In the genomic region with DNA sequence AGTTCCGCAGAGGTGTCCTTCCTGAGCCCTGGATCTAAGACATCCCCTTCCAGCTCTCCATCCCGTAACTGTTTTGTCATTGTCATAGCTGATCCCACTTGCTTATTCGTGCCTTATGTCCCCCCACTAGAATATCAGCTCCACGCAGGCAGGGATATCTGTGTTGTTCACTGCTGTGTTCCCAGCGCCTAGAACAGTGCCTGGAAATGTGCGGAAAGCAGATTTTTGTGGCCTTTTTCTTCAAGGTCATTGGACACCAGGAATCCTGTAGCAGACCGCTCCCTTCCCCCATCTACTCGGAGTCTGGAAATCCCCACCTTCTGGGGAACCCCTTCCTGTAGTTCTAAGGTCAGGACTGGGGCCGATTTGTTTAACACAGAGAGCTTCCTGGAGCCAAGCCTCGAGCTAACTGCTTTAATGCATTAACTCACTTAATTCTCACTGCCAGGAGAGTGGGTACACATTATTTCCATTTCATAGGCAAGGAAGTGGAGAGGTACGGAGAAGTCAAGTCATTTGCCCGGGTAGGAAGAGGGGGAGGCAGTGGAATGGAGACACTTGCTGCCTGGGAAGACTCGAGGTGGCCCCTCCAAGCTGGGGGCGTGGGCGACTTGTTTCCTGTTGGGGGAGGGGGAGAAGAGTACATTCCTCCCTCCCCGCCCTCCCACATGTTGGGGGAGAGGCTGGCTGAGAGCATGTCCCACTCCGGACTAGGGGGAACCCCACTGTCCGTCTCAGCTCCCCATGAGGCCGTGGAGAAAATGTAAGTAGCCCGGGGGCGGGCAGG, we compare ENCODE assay signal across 8 cellular contexts. TPM values are rescaled to one million over a fixed set of nuclear protein-coding genes. Genes with fewer than 3 reads are reported as not detected.
DNase-seq lines count a peak whose midpoint lies in the region; ATAC-seq and TF ChIP-seq lines count a peak whose summit lies in the region.

No MANE protein-coding gene starts in this region.

- peaks cover 23% of the 10 kb centered on the region for H4K20me1 ChIP-seq in DOHH2 (ENCODE audit: control insufficient read depth, insufficient read depth, low read depth, low read length)

- peak overlapping the region; percentile 96 for H2BK15ac ChIP-seq in mesendoderm (replicated peaks; ENCODE audit: low read depth)

- H3K4me1 Mint-ChIP-seq in MCF 10A (ENCODE audit: insufficient read depth, unreplicated experiment) = peaks cover 8% of the 10 kb centered on the region

- H2BK5ac ChIP-seq in mesendoderm (ENCODE audit: low read length) = peak overlapping the region; percentile 4

- H3K4me3 ChIP-seq in DOHH2 (ENCODE audit: low read length) (peak overlapping the region; percentile 91), mesendoderm (ENCODE audit: low read length) (peak overlapping the region; percentile 18)

- peak in 3 of 5 donors; percentile 32 to 48 (median 38) for DNase-seq in T-helper 1 cell
- no peak for DNase-seq in MCF 10A (ENCODE audit: unreplicated experiment)
- DNase-seq in mesendoderm = peak; percentile 92
- DNase-seq in stimulated activated CD8-positive, alpha-beta memory T cell treated with anti-CD3 and anti-CD28 coated beads, Interleukin-7, amount 100 ng/mL, for 24 hours (ENCODE audit: low read depth) = peak; percentile 46
- DNase-seq in COR-L47 (lab: John Stamatoyannopoulos, UW) = no peak

- peak overlapping the region; percentile 21 for H4K5ac ChIP-seq in mesendoderm (ENCODE audit: low read length)

- H3K56ac ChIP-seq in mesendoderm (ENCODE audit: low read length) = peak overlapping the region; percentile 92

- H3K36me3 Mint-ChIP-seq in MCF 10A (ENCODE audit: insufficient read depth, unreplicated experiment) = peaks cover 11% of the 10 kb centered on the region

- H3K36me3 ChIP-seq in DOHH2 (ENCODE audit: control insufficient read depth, low read length) (peaks cover 8% of the 10 kb centered on the region; the same call in 1 of the 2 replicates), mesendoderm (ENCODE audit: control insufficient read depth, insufficient read depth, low read length) (no peaks in the 10 kb centered on the region)

- no peaks in the 10 kb centered on the region for H3K9me3 Mint-ChIP-seq in MCF 10A (ENCODE audit: unreplicated experiment)

- H3K23ac ChIP-seq in mesendoderm (ENCODE audit: low read length) = no peak overlapping the region

- no peaks in the 10 kb centered on the region for H3K9me2 ChIP-seq in DOHH2 (replicated peaks; ENCODE audit: control insufficient read depth, low read length)

- WGBS in mesendoderm (ENCODE audit: extremely low coverage, insufficient coverage, low lambda C conversion rate) = no CpG with 5 or more reads among the region's 21 CpGs

- no peaks in the 10 kb centered on the region for H3K9me3 ChIP-seq in DOHH2 (ENCODE audit: control insufficient read depth, insufficient read depth, low read length)

- H2BK120ac ChIP-seq in mesendoderm (ENCODE audit: low read depth, low read length) = peak overlapping the region; percentile 100

- peak; percentile 5 for ATAC-seq in HG02678 (IDR thresholded peaks at IDR 0.05; ENCODE audit: unreplicated experiment)
- no peak for ATAC-seq in GM19463 (IDR thresholded peaks at IDR 0.05; ENCODE audit: unreplicated experiment)

- H3F3A ChIP-seq in DOHH2 (ENCODE audit: control insufficient read depth, insufficient read depth) = peaks cover 13% of the 10 kb centered on the region; the same call in 1 of the 2 replicates

- peak overlapping the region; percentile 100 for H3K4ac ChIP-seq in mesendoderm (ENCODE audit: low read depth, low read length)

- H3K27ac ChIP-seq in DOHH2 (ENCODE audit: low read depth, low read length) = peak overlapping the region; percentile 87
- peak overlapping the region; percentile 96 for H3K27ac ChIP-seq in mesendoderm (ENCODE audit: low read depth, low read length)

- H3K27ac Mint-ChIP-seq in MCF 10A (ENCODE audit: low read depth, unreplicated experiment) = peak overlapping the region; percentile 13

- peaks cover 10% of the 10 kb centered on the region for H3K79me1 ChIP-seq in mesendoderm (ENCODE audit: low read length)

- H3K79me2 ChIP-seq in DOHH2 (ENCODE audit: control insufficient read depth, low read length) (peaks cover 36% of the 10 kb centered on the region), mesendoderm (ENCODE audit: control insufficient read depth, insufficient read depth, low read length) (peaks cover 35% of the 10 kb centered on the region)

- CTCF ChIA-PET in MCF 10A (lab: Yijun Ruan, JAX) = interaction anchor here (0.6 to 1.5 kb wide), 4 partner anchors 47 to 510 kb away, joined by 3 to 9 read pairs (median 4); no protein-coding TSS in a partner anchor

- POLR2A ChIA-PET in MCF 10A (lab: Yijun Ruan, JAX) = interaction anchor here (0.8 to 1.2 kb wide), 2 partner anchors 8 to 1272 kb away, joined by 3 read pairs; no protein-coding TSS in a partner anchor

- no peak overlapping the region for H4K8ac ChIP-seq in mesendoderm (ENCODE audit: low read depth, low read length)

- H3K18ac ChIP-seq in mesendoderm (ENCODE audit: low read length) = peak overlapping the region; percentile 99

- TF ChIP-seq CTCF in DOHH2 (IDR thresholded peaks at IDR 0.05; ENCODE audit: low read depth, low read length, poor library complexity, severe bottlenecking) = no peak
- TF ChIP-seq CTCF in MCF 10A (IDR thresholded peaks at IDR 0.05; ENCODE audit: unreplicated experiment) = no peak

- H3K4me2 ChIP-seq in DOHH2 (ENCODE audit: low read length) (peak overlapping the region; percentile 99), mesendoderm (ENCODE audit: low read length) (peak overlapping the region; percentile 43)

- BruUV-seq in MCF 10A (replicated peaks; lab: Mats Ljungman, UMichigan) = no TSS peak

- H3K9ac ChIP-seq in mesendoderm (ENCODE audit: low read length) = peak overlapping the region; percentile 62

- H2AK5ac ChIP-seq in mesendoderm (ENCODE audit: low read length) = peak overlapping the region; percentile 87

- intact Hi-C loops in MCF 10A (cut with micrococcal nuclease) = no loop called here

- H3K4me1 ChIP-seq in DOHH2 (ENCODE audit: control insufficient read depth, low read length) = peaks cover 63% of the 10 kb centered on the region
- peaks cover 14% of the 10 kb centered on the region for H3K4me1 ChIP-seq in mesendoderm (ENCODE audit: control insufficient read depth, low read depth, low read length)

- H3K27me3 Mint-ChIP-seq in MCF 10A (ENCODE audit: insufficient read depth, unreplicated experiment) = no peaks in the 10 kb centered on the region

- peak overlapping the region; percentile 65 for H3K4me3 Mint-ChIP-seq in MCF 10A (ENCODE audit: unreplicated experiment)

- H3K27me3 ChIP-seq in DOHH2 (ENCODE audit: control insufficient read depth, low read length) = no peaks in the 10 kb centered on the region
- H3K27me3 ChIP-seq in mesendoderm (ENCODE audit: insufficient read depth, low read length, poor library complexity) = no peaks in the 10 kb centered on the region

RNA-seq across cellular contexts. Expression of a gene that starts 1.2 kb away (rescaled TPM):
- 4.5 and 5.1 TPM in 2 replicates for total RNA-seq in MCF 10A (2022)
- polyA plus RNA-seq in mesendoderm (2013, experiment 1 of 2) = 21.1 TPM
- 21.3 TPM for polyA plus RNA-seq in mesendoderm (2013, experiment 2 of 2)

RNA-seq across cellular contexts. Expression of a gene that starts 35.7 kb away (rescaled TPM):
- total RNA-seq in MCF 10A (2022) = 3.4 and 4.0 TPM in 2 replicates
- polyA plus RNA-seq in mesendoderm (2013, experiment 1 of 2) = 4.4 TPM
- 4.3 TPM for polyA plus RNA-seq in mesendoderm (2013, experiment 2 of 2)

Comparison
In these comparisons a context has a peak if more than half of its experiments do, and no peak if none do; other contexts are left out.
1. DNase-seq: peak in T-helper 1 cell (3 of 5), mesendoderm (single experiment) and stimulated activated CD8-positive, alpha-beta memory T cell treated with anti-CD3 and anti-CD28 coated beads, Interleukin-7, amount 100 ng/mL, for 24 hours (single experiment); none in MCF 10A (single experiment) and COR-L47 (single experiment).